7 cellular contexts compared by ENCODE assay signal in the genomic region with DNA sequence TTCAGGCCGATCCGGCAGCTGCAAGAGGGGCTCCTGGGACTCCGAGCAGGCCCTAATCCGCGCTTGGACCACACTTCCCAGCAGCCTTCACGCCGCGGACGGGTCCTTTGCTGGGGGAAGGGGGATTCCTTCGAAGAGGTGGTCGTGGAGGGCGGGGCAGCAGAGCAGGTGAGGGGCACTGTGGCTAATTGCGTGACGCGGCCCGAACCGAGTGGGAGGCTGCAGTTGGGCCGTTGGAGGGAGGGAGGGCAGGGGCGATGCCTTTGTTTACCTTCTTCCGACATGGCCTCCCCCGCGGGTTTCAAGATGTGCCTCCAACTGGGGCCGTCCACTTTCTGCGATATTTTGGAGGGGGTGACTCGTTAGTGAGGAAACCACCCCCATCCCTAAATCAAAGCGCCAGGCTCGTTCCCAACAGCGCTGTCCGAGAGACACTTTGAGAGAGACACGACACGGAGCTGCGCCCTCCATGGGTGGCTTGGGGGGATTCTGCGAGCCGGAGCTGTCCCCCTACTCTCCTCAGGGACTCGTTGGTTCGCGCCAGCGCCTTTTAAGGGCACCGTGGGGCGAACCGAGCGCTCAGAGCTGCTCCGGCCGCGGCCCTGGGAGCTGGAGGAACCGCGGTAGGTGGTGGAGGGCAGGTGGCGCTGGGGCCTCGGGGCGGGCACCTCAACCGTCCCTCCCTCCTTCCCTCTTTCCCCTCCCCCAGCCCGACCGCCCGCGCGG. TPM values are rescaled to one million over a fixed set of nuclear protein-coding genes. Genes with fewer than 3 reads are reported as not detected.
DNase-seq lines count a peak whose midpoint lies in the region; ATAC-seq, FAIRE-seq and TF ChIP-seq lines count a peak whose summit lies in the region.

FAM53C (plus strand) TSS at position 582 of the 726 bp plus-strand sequence. CDS start 3,070 bp downstream, outside the sequence.

- peak within 1 kb of the TSS; percentile 98 for H3K4me2 ChIP-seq in hepatocyte

- H3K79me2 ChIP-seq in hepatocyte: peaks cover 46% of the 10 kb centered on the region

- no peaks in the 10 kb centered on the region for H3K36me3 ChIP-seq in hepatocyte (replicated peaks; ENCODE audit: insufficient read depth, low read depth)

- DNase-seq in GM18507 (ENCODE audit: extremely low spot score, insufficient read length, low read depth) (peak; percentile 80), NCI-H1930 (lab: John Stamatoyannopoulos, UW) (peak; percentile 82 to 85), T1000 (lab: John Stamatoyannopoulos, UW) (peak; percentile 90), astrocyte of the hippocampus (ENCODE audit: low read depth, low spot score) (peak; percentile 97), hepatocyte (ENCODE audit: low spot score) (peak; percentile 97), retinal pigment epithelial cell (ENCODE audit: low read depth) (peak; percentile 67)

- peak within 1 kb of the TSS; percentile 98 for H3K27ac ChIP-seq in hepatocyte

- 2% methylated on average over 37 of the region's 56 CpGs for WGBS in hepatocyte (ENCODE audit: low lambda C conversion rate, missing lambda C conversion rate)

- H4K20me1 ChIP-seq in hepatocyte (ENCODE audit: insufficient read depth, poor library complexity, severe bottlenecking): peaks cover 23% of the 10 kb centered on the region

- peak; percentile 68 for ATAC-seq in HG02943 (IDR thresholded peaks at IDR 0.05; ENCODE audit: low read depth, unreplicated experiment)

- H3K4me1 ChIP-seq in hepatocyte (ENCODE audit: insufficient read depth): peaks cover 16% of the 10 kb centered on the region

- peak; percentile 84 for FAIRE-seq in GM18507 (lab: Jason Lieb, UNC)

- no peak for TF ChIP-seq CTCF in hepatocyte (IDR thresholded peaks at IDR 0.05; ENCODE audit: poor library complexity)
- no peak for TF ChIP-seq CTCF in retinal pigment epithelial cell (conservative IDR thresholded peaks at IDR 0.05; ENCODE audit: low read depth, low read length)

- H2AFZ ChIP-seq in hepatocyte: peak within 1 kb of the TSS; percentile 85

- H3K27me3 ChIP-seq in hepatocyte: no peaks in the 10 kb centered on the region

- no peaks in the 10 kb centered on the region for H3K9me3 ChIP-seq in hepatocyte (ENCODE audit: low read depth)

- H3K9me2 ChIP-seq in hepatocyte (replicated peaks; ENCODE audit: insufficient read depth): no peaks in the 10 kb centered on the region

- H3K4me3 ChIP-seq in hepatocyte: peak within 1 kb of the TSS; percentile 60
- peak within 1 kb of the TSS; percentile 94 for H3K4me3 ChIP-seq in retinal pigment epithelial cell (ENCODE audit: low read length)

RNA-seq across cellular contexts. Expression of gene FAM53C, which starts in this region (rescaled TPM):
- 33.6 and 33.7 TPM in 2 replicates for total RNA-seq in hepatocyte
- polyA plus RNA-seq in hepatocyte: 27.4 and 31.0 TPM in 2 replicates

Comparison
In these comparisons a context has a peak if more than half of its experiments do, and no peak if none do; other contexts are left out.
1. Peak in every context shown above with its lines: DNase-seq, ATAC-seq, H3K4me3 ChIP-seq and H3K27ac ChIP-seq.